Comparison of ENCODE assay signal across 16 cellular contexts in genomic region chr6:55777461-55777860, GRCh38.
DNase-seq lines count a peak whose midpoint lies in the region; ATAC-seq lines count a peak whose summit lies in the region.
"Had no signal": no experiment of that assay in that cellular context is flagged by ENCODE, and none has a peak within 500 bp of the region (broad histone marks: within the 10 kb centered on the region; RNA-seq: fewer than 3 reads in every experiment).

No MANE protein-coding gene starts in this region.

- H3K36me3 Mint-ChIP-seq in natural killer cell treated with Interleukin-12 subunit alpha and Interleukin-12 subunit beta and Interleukin-15 and Interleukin-18, amount 100 ng/mL, for 72 hours: peaks cover 6% of the 10 kb centered on the region

- H3K4me1 Mint-ChIP-seq in natural killer cell treated with Interleukin-12 subunit alpha and Interleukin-12 subunit beta and Interleukin-15 and Interleukin-18, amount 100 ng/mL, for 72 hours (ENCODE audit: low read depth in 2 of 2): no peaks in the 10 kb centered on the region

- no peaks in the 10 kb centered on the region for H3K27me3 Mint-ChIP-seq in natural killer cell treated with Interleukin-12 subunit alpha and Interleukin-12 subunit beta and Interleukin-15 and Interleukin-18, amount 100 ng/mL, for 72 hours

- no peak overlapping the region for H3K27ac Mint-ChIP-seq in natural killer cell treated with Interleukin-12 subunit alpha and Interleukin-12 subunit beta and Interleukin-15 and Interleukin-18, amount 100 ng/mL, for 72 hours

- H3K4me3 Mint-ChIP-seq in natural killer cell treated with Interleukin-12 subunit alpha and Interleukin-12 subunit beta and Interleukin-15 and Interleukin-18, amount 100 ng/mL, for 72 hours: no peak overlapping the region

- peak; percentile 12 for DNase-seq in EL
- DNase-seq in M059J (ENCODE audit: low read depth): peak; percentile 18
- DNase-seq in brain pericyte (ENCODE audit: low read depth, low spot score): peak; percentile 13
- peak; percentile 54 for DNase-seq in fibroblast of peridontal ligament (ENCODE audit: extremely low read depth)
- no peak for DNase-seq in stimulated activated CD4-positive, alpha-beta T cell treated with anti-CD3 and anti-CD28 coated beads, Interleukin-2, amount 100 ng/mL, for 48 hours
- no peak for DNase-seq in dermis blood vessel endothelial cell
- DNase-seq in NCI-H1417 (lab: John Stamatoyannopoulos, UW): no peak
- no peak for DNase-seq in natural killer cell treated with Interleukin-12 subunit alpha and Interleukin-12 subunit beta and Interleukin-15 and Interleukin-18, amount 100 ng/mL, for 72 hours (ENCODE audit: low spot score)
- DNase-seq: C1 segment of cervical spinal cord; DMS 273 treated with DMSO at 0.1 percent for 48 hours; H7; NCI-H1092; NCI-H1694; NCI-H2107; NCI-H69; NK-92 treated with Interleukin-12 subunit alpha and Interleukin-12 subunit beta, amount 100 ng/mL, for 24 hours had no signal

- ATAC-seq in natural killer cell treated with Interleukin-12 subunit alpha and Interleukin-12 subunit beta and Interleukin-15 and Interleukin-18, amount 100 ng/mL, for 72 hours: no peak

- H3K9me3 Mint-ChIP-seq in natural killer cell treated with Interleukin-12 subunit alpha and Interleukin-12 subunit beta and Interleukin-15 and Interleukin-18, amount 100 ng/mL, for 72 hours: peaks cover 14% of the 10 kb centered on the region

Comparison
In these comparisons a context has a peak if more than half of its experiments do, and no peak if none do; other contexts are left out.
1. DNase-seq: peak in EL (single experiment), M059J (single experiment), brain pericyte (single experiment) and fibroblast of peridontal ligament (single experiment); none in stimulated activated CD4-positive, alpha-beta T cell treated with anti-CD3 and anti-CD28 coated beads, Interleukin-2, amount 100 ng/mL, for 48 hours (0 of 2), dermis blood vessel endothelial cell (single experiment), NCI-H1417 (0 of 3) and natural killer cell treated with Interleukin-12 subunit alpha and Interleukin-12 subunit beta and Interleukin-15 and Interleukin-18, amount 100 ng/mL, for 72 hours (single experiment).